Comparison of ENCODE assay signal across 26 cellular contexts in genomic region chr18:36783792-36784191, GRCh38.
"Had no signal": no experiment of that assay in that cellular context is flagged by ENCODE, and none has a peak within 500 bp of the region (broad histone marks: within the 10 kb centered on the region; RNA-seq: fewer than 3 reads in every experiment).

No MANE protein-coding gene starts in this region.

- H3K4me1 ChIP-seq: parathyroid adenoma, right lobe of liver, thyroid gland had no signal

- ATAC-seq: naive thymus-derived CD8-positive, alpha-beta T cell; right lobe of liver; stimulated activated effector memory CD8-positive, alpha-beta T cell treated with anti-CD3 and anti-CD28 coated beads, Interleukin-12 subunit alpha, Interleukin-12 subunit beta, amount 100 ng/mL, for 72 hours; stimulated activated naive B cell treated with anti-CD40 and anti-IgM and Interleukin-4, amounts not matched to agents 10 μg/mL and 1 μg/mL and 100 μg/mL, for 72 hours had no signal

- DNase-seq: naive thymus-derived CD8-positive, alpha-beta T cell; occipital lobe; ovary; posterior cingulate gyrus; retina; right lobe of liver; sigmoid colon; small intestine; stimulated activated CD4-positive, alpha-beta T cell treated with anti-CD3 and anti-CD28 coated beads, Interleukin-15, amount 100 ng/mL, for 24 hours; stimulated activated CD4-positive, alpha-beta T cell treated with anti-CD3 and anti-CD28 coated beads, Interleukin-2, amount 100 ng/mL, for 24 hours; stimulated activated CD4-positive, alpha-beta T cell treated with anti-CD3 and anti-CD28 coated beads, Interleukin-2, amount 100 ng/mL, for 48 hours; stimulated activated CD4-positive, alpha-beta T cell treated with anti-CD3 and anti-CD28 coated beads, Interleukin-4, amount 100 ng/mL, for 24 hours; stimulated activated naive B cell treated with anti-CD40 and anti-IgM and Interleukin-4, amounts not matched to agents 10 μg/mL and 1 μg/mL and 100 μg/mL, for 72 hours; stimulated activated naive CD4-positive, alpha-beta T cell treated with Interleukin-2 at 50 U/mL for 16 hours; stomach; thyroid gland; trophoblast cell; upper lobe of left lung had no signal

- FAIRE-seq: small intestine, urothelium cell line had no signal

- H3K36me3 ChIP-seq: neural progenitor cell, ovary, right lobe of liver, thyroid gland, vagina had no signal

- H3K9me3 ChIP-seq: ovary, right atrium auricular region, right lobe of liver, sigmoid colon, stomach, thoracic aorta, thyroid gland, tibial nerve, upper lobe of left lung, vagina had no signal

- H3K27me3 ChIP-seq: neural progenitor cell, ovary, right atrium auricular region, right lobe of liver, sigmoid colon, stomach, thyroid gland, tibial nerve, upper lobe of left lung, vagina had no signal

- H3K4me3 ChIP-seq: neural progenitor cell, ovary, right atrium auricular region, right lobe of liver, sigmoid colon, stomach, thoracic aorta, thyroid gland, tibial nerve, upper lobe of left lung, vagina had no signal

- H3K27ac ChIP-seq: neural progenitor cell, ovary, parathyroid adenoma, right atrium auricular region, right lobe of liver, sigmoid colon, stomach, thoracic aorta, thyroid gland, tibial nerve, upper lobe of left lung, vagina had no signal
